Comparison of ENCODE assay signal across 8 cellular contexts in genomic region chr9:122213589-122214413, GRCh38. TPM values are rescaled to one million over a fixed set of nuclear protein-coding genes. Genes with fewer than 3 reads are reported as not detected.
DNase-seq lines count a peak whose midpoint lies in the region; ATAC-seq and TF ChIP-seq lines count a peak whose summit lies in the region.

No MANE protein-coding gene starts in this region.

- peak; percentile 51 for ATAC-seq in HG02981 (IDR thresholded peaks at IDR 0.05; ENCODE audit: unreplicated experiment)
- peak; percentile 87 for ATAC-seq in foreskin keratinocyte
- no peak for ATAC-seq in HG03571 (IDR thresholded peaks at IDR 0.05; ENCODE audit: unreplicated experiment)
- ATAC-seq in GM18873 (IDR thresholded peaks at IDR 0.05; ENCODE audit: low FRiP score, unreplicated experiment) = no peak

- DNase-seq in DMS153 (lab: John Stamatoyannopoulos, UW) = peak; percentile 81
- DNase-seq in NCI-H510A (lab: John Stamatoyannopoulos, UW) = peak; percentile 46
- peak; percentile 23 for DNase-seq in activated T-cell treated with anti-CD3 and anti-CD28 coated beads for 1 hour (ENCODE audit: low read depth)
- peak; percentile 52 to 73 for DNase-seq in foreskin keratinocyte
- no peak for DNase-seq in prostate gland (ENCODE audit: low spot score)

- 12% methylated on average over 54 of the region's 93 CpGs for WGBS in prostate gland

- H3K4me3 ChIP-seq in prostate gland = peak overlapping the region; percentile 8 to 27

- TF ChIP-seq POLR2A in prostate gland (IDR thresholded peaks at IDR 0.05) = no peak

- H3K27ac ChIP-seq in foreskin keratinocyte (no peak overlapping the region), prostate gland (no peak overlapping the region)

- intact Hi-C loops in prostate gland (cut with DNase I) = no loop called here

- TF ChIP-seq CTCF in foreskin keratinocyte (conservative IDR thresholded peaks at IDR 0.05) = peak; percentile 12
- no peak for TF ChIP-seq CTCF in prostate gland (IDR thresholded peaks at IDR 0.05)

- peaks cover 88% of the 10 kb centered on the region for H3K27me3 ChIP-seq in foreskin keratinocyte
- peaks cover 9% of the 10 kb centered on the region for H3K27me3 ChIP-seq in prostate gland (replicated peaks; ENCODE audit: insufficient read depth)

- H3K9me3 ChIP-seq in prostate gland = no peaks in the 10 kb centered on the region

- H3K36me3 ChIP-seq in prostate gland = no peaks in the 10 kb centered on the region

- no peaks in the 10 kb centered on the region for H3K4me1 ChIP-seq in foreskin keratinocyte
- H3K4me1 ChIP-seq in prostate gland (replicated peaks) = no peaks in the 10 kb centered on the region

RNA-seq across cellular contexts. Expression of gene LHX6, which starts 15.0 kb away (rescaled TPM):
- 0.11 and 0.44 TPM in 2 replicates for total RNA-seq in foreskin keratinocyte
- 0.11 and 0.17 TPM in 2 replicates for polyA plus RNA-seq in foreskin keratinocyte
- 1 to 10 TPM; 2.7 to 7.3 TPM for total RNA-seq in prostate gland

RNA-seq across cellular contexts. Expression of gene RBM18, which starts 50.8 kb away (rescaled TPM):
- total RNA-seq in foreskin keratinocyte (15.3 and 18.5 TPM in 2 replicates), prostate gland (10 to 100 TPM in 1 of 2 donors, 1 to 10 TPM in 1; 8.8 to 20.3 TPM)
- polyA plus RNA-seq in foreskin keratinocyte = 17.6 and 18.1 TPM in 2 replicates

RNA-seq across cellular contexts. Expression of gene MRRF, which starts 50.9 kb away (rescaled TPM):
- total RNA-seq in foreskin keratinocyte (47.0 and 47.4 TPM in 2 replicates), prostate gland (10 to 100 TPM; 21.1 to 35.4 TPM)
- 39.2 and 45.4 TPM in 2 replicates for polyA plus RNA-seq in foreskin keratinocyte

RNA-seq across cellular contexts. Expression of gene MORN5, which starts 54.1 kb away (rescaled TPM):
- total RNA-seq in foreskin keratinocyte (not detected in 2 replicates), prostate gland (1 to 10 TPM in 1 of 2 donors, not detected in 1; 2.1 TPM)
- not detected in 2 replicates for polyA plus RNA-seq in foreskin keratinocyte

RNA-seq across cellular contexts. Expression of gene NDUFA8, which starts 54.2 kb away (rescaled TPM):
- total RNA-seq in foreskin keratinocyte (70.4 and 82.4 TPM in 2 replicates), prostate gland (10 to 100 TPM; 60.7 to 69.6 TPM)
- 129 and 142 TPM in 2 replicates for polyA plus RNA-seq in foreskin keratinocyte

Comparison
In these comparisons a context has a peak if more than half of its experiments do, and no peak if none do; other contexts are left out.
1. ATAC-seq: peak in HG02981 (single experiment) and foreskin keratinocyte (single experiment); none in HG03571 (single experiment) and GM18873 (single experiment).